In the genomic region with DNA sequence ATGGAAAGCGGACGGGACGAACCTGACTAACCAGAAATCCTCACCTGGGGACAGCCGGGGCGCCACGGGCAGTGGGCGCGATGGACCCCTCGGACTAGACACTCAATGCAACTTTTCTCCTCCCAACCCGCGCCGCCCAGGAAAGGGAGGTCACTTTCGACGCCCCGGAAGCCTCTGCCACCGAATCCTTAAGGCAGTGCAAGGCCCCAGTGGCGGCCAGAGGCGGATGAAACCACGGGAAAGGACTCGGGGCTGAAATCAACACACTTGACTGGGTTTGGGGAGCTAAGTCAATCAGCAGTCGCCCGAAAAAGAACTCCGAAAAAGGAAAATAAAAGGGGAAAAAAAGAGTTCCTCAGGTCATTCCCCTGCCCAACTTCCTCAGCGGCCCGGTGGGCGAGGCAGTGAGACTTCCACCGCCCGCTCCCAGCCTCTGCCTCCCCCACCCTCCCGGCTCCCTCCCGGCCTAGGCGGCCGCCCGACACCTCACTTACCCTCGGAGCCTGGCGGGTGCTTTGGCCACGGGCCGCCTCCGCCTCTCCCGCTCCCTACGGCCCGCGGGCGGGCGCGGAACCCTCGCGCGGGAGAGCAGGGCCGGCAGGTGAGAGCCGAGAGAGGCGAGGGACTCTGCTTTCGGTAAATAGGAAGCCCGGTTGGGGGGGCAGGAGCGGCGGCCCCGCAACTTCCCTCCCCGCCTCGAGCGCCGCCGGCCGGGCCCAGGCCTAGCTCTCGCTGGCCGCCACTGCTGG, we compare ENCODE assay signal across 8 cellular contexts. TPM values are rescaled to one million over a fixed set of nuclear protein-coding genes. Genes with fewer than 3 reads are reported as not detected.
A peak's percentile ranks its signal among the peaks of the same experiment; 100 is the strongest.
DNase-seq lines count a peak whose midpoint lies in the region; ATAC-seq and TF ChIP-seq lines count a peak whose summit lies in the region.

No MANE protein-coding gene starts in this region.

- no peaks in the 10 kb centered on the region for H3K9me3 ChIP-seq in SK-N-MC (ENCODE audit: low read depth, low read length)
- H3K9me3 ChIP-seq in hepatocyte (ENCODE audit: low read depth): no peaks in the 10 kb centered on the region
- no peaks in the 10 kb centered on the region for H3K9me3 ChIP-seq in sigmoid colon

- H3K27me3 ChIP-seq in hepatocyte: no peaks in the 10 kb centered on the region
- H3K27me3 ChIP-seq in sigmoid colon: no peaks in the 10 kb centered on the region

- H3K36me3 ChIP-seq in SK-N-MC (ENCODE audit: insufficient read depth, low read length): peaks cover 13% of the 10 kb centered on the region
- no peaks in the 10 kb centered on the region for H3K36me3 ChIP-seq in hepatocyte (replicated peaks; ENCODE audit: insufficient read depth, low read depth)
- peaks cover 0 to 17% (median 0%) of the 10 kb centered on the region in 4 donors for H3K36me3 ChIP-seq in sigmoid colon

- DNase-seq in SK-N-MC (ENCODE audit: low read depth, low spot score) (no peak), astrocyte of the cerebellum (ENCODE audit: low read depth) (no peak), hepatocyte (ENCODE audit: low spot score) (peak; percentile 74), sigmoid colon (peak; percentile 76), DMS79 (lab: John Stamatoyannopoulos, UW) (no peak)

- H3K79me2 ChIP-seq in hepatocyte: peaks cover 79% of the 10 kb centered on the region

- TF ChIP-seq CTCF in C4-2B (conservative IDR thresholded peaks at IDR 0.05): no peak
- TF ChIP-seq CTCF in astrocyte of the cerebellum (IDR thresholded peaks at IDR 0.05; ENCODE audit: low read depth, low read length, missing control alignments): no peak
- no peak for TF ChIP-seq CTCF in hepatocyte (IDR thresholded peaks at IDR 0.05; ENCODE audit: poor library complexity)
- TF ChIP-seq CTCF in sigmoid colon (IDR thresholded peaks at IDR 0.05): no peak

- intact Hi-C loops in sigmoid colon (cut with DNase I): loop anchor here (5.0 kb wide), 4 partner anchors 66 to 146 kb away; partner anchors contain the start of gene LDB3

- peaks cover 46% of the 10 kb centered on the region for H4K20me1 ChIP-seq in hepatocyte (ENCODE audit: insufficient read depth, poor library complexity, severe bottlenecking)

- H3K9ac ChIP-seq in SK-N-MC (ENCODE audit: insufficient read length): peak overlapping the region; percentile 87

- TF ChIP-seq EP300 in sigmoid colon (IDR thresholded peaks at IDR 0.05): no peak

- H3K9me2 ChIP-seq in hepatocyte (replicated peaks; ENCODE audit: insufficient read depth): no peaks in the 10 kb centered on the region

- ATAC-seq in GM19035 (IDR thresholded peaks at IDR 0.05; ENCODE audit: unreplicated experiment) (peak; percentile 30), HG03175 (IDR thresholded peaks at IDR 0.05; ENCODE audit: unreplicated experiment) (peak; percentile 22)

- H3K4me1 ChIP-seq in hepatocyte (ENCODE audit: insufficient read depth) (peaks cover 30% of the 10 kb centered on the region), sigmoid colon (peaks cover 0 to 69% (median 53%) of the 10 kb centered on the region in 4 donors)

- H3K4me3 ChIP-seq in SK-N-MC (peak overlapping the region; percentile 81), astrocyte of the cerebellum (ENCODE audit: low read depth, low read length) (peak overlapping the region; percentile 90), hepatocyte (peak overlapping the region; percentile 96), sigmoid colon (peak overlapping the region; percentile 78 to 96 (median 88))

- peak overlapping the region; percentile 67 for H2AFZ ChIP-seq in hepatocyte

- TF ChIP-seq POLR2A in sigmoid colon (IDR thresholded peaks at IDR 0.05): no peak

- H3K27ac ChIP-seq in C4-2B: peak overlapping the region; percentile 92
- no peak overlapping the region for H3K27ac ChIP-seq in SK-N-MC
- peak overlapping the region; percentile 99 for H3K27ac ChIP-seq in hepatocyte
- peak overlapping the region; percentile 93 to 99 (median 97) for H3K27ac ChIP-seq in sigmoid colon

- peak overlapping the region; percentile 93 for H3K4me2 ChIP-seq in hepatocyte

- WGBS in hepatocyte (ENCODE audit: low lambda C conversion rate, missing lambda C conversion rate): 1% methylated on average over 55 of the region's 64 CpGs
- WGBS in sigmoid colon, 2 donors: 0% methylated on average over 64 of the region's 64 CpGs

- in situ Hi-C loops in astrocyte of the cerebellum (cut with HindIII; ENCODE audit: low sequenced_read_pairs): no loop called here

RNA-seq across cellular contexts. Expression of gene WAPL, which starts 0.5 kb away (rescaled TPM):
- total RNA-seq in hepatocyte: 36.5 and 41.4 TPM in 2 replicates
- polyA plus RNA-seq in hepatocyte: 17.2 and 19.4 TPM in 2 replicates
- 10 to 100 TPM; 33.8 to 44.2 (median 37.0) TPM for total RNA-seq in sigmoid colon
- polyA plus RNA-seq in sigmoid colon: 10 to 100 TPM; 15.0 to 18.8 (median 17.6) TPM

Comparison
In these comparisons a context has a peak if more than half of its experiments do, and no peak if none do; other contexts are left out.
1. DNase-seq: peak in hepatocyte (single experiment) and sigmoid colon (single experiment); none in SK-N-MC (single experiment), astrocyte of the cerebellum (single experiment) and DMS79 (single experiment).
2. Peak in every context shown above with its lines, with median percentiles within 50 percentile points of each other: H3K4me3 ChIP-seq.